Comparison of ENCODE assay signal across 8 cellular contexts in genomic region chr15:40776537-40777141, GRCh38. TPM values are rescaled to one million over a fixed set of nuclear protein-coding genes. Genes with fewer than 3 reads are reported as not detected.
DNase-seq lines count a peak whose midpoint lies in the region; ATAC-seq and TF ChIP-seq lines count a peak whose summit lies in the region.

No MANE protein-coding gene starts in this region.

- H3K9me3 Mint-ChIP-seq in activated naive CD4-positive, alpha-beta T cell treated with anti-CD3 and anti-CD28 coated beads, Interleukin-2, amount 50 U/mL, for 72 hours, result no peaks in the 10 kb centered on the region

- ATAC-seq in activated naive CD4-positive, alpha-beta T cell treated with anti-CD3 and anti-CD28 coated beads, Interleukin-2, amount 50 U/mL, for 72 hours, result peak; percentile 70 to 85
- ATAC-seq in right lobe of liver, result peak; percentile 91 to 98 (median 96)

- whole genome bisulfite sequencing in right lobe of liver (ENCODE audit: insufficient coverage, low coverage, low lambda C conversion rate, missing lambda C conversion rate), result 31% methylated on average over 7 of the region's 11 CpGs

- peak in 1 of 4 donors; percentile 10 for TF ChIP-seq CTCF in right lobe of liver (IDR thresholded peaks at IDR 0.05)

- peak overlapping the region in 2 of 3 donors; percentile 53 to 74 for H3K27ac ChIP-seq in right lobe of liver

- intact Hi-C loops in right lobe of liver (cut with DNase I), result no loop called here

- H3K4me3 ChIP-seq in right lobe of liver, result peak overlapping the region in 1 of 3 donors; percentile 2

- H3K4me1 ChIP-seq in right lobe of liver, result peaks cover 0 to 27% (median 12%) of the 10 kb centered on the region in 4 donors

- peaks cover 12 to 13% of the 10 kb centered on the region in 2 donors for H3K36me3 Mint-ChIP-seq in activated naive CD4-positive, alpha-beta T cell treated with anti-CD3 and anti-CD28 coated beads, Interleukin-2, amount 50 U/mL, for 72 hours

- peak; percentile 33 for DNase-seq in stimulated activated CD4-positive, alpha-beta T cell treated with anti-CD3 and anti-CD28 coated beads, Interleukin-4, amount 100 ng/mL, for 24 hours
- DNase-seq in stimulated activated CD4-positive, alpha-beta T cell treated with anti-CD3 and anti-CD28 coated beads, Interleukin-4, amount 100 ng/mL, for 4 hours, result no peak
- no peak for DNase-seq in activated naive CD4-positive, alpha-beta T cell treated with anti-CD3 and anti-CD28 coated beads, Interleukin-2, amount 50 U/mL, for 72 hours (ENCODE audit: low spot score in 2 of 2)
- DNase-seq in right lobe of liver (peak; percentile 79 to 90 (median 87)), putamen (ENCODE audit: low spot score) (no peak), occipital lobe (lab: John Stamatoyannopoulos, UW) (no peak)
- no peak for DNase-seq in effector CD8-positive, alpha-beta T cell (lab: John Stamatoyannopoulos, UW)
- DNase-seq in stimulated activated naive CD4-positive, alpha-beta T cell treated with Interleukin-2 at 50 U/mL for 16 hours (lab: John Stamatoyannopoulos, UW), result no peak

- H3K9me3 ChIP-seq in right lobe of liver, result no peaks in the 10 kb centered on the region

- H3K27ac Mint-ChIP-seq in activated naive CD4-positive, alpha-beta T cell treated with anti-CD3 and anti-CD28 coated beads, Interleukin-2, amount 50 U/mL, for 72 hours, result peak overlapping the region; percentile 3 to 75

- H3K27me3 ChIP-seq in right lobe of liver, result no peaks in the 10 kb centered on the region

- H3K36me3 ChIP-seq in right lobe of liver, result peaks cover 0 to 57% (median 15%) of the 10 kb centered on the region in 4 donors

- TF ChIP-seq POLR2A in right lobe of liver (IDR thresholded peaks at IDR 0.05), result no peak

RNA-seq across cellular contexts. Expression of gene C15orf62, which starts 6.9 kb away (rescaled TPM):
- 1 to 10 TPM in 1 of 2 donors, under 1 TPM in 1; 0.52 to 2.0 TPM for total RNA-seq in activated naive CD4-positive, alpha-beta T cell treated with anti-CD3 and anti-CD28 coated beads, Interleukin-2, amount 50 U/mL, for 72 hours
- 1 to 10 TPM in 2 of 6 experiments, under 1 TPM in 4; 0.51 to 1.6 (median 0.83) TPM for total RNA-seq in right lobe of liver
- not detected for total RNA-seq in occipital lobe

RNA-seq across cellular contexts. Expression of gene GCHFR, which starts 12.8 kb away (rescaled TPM):
- total RNA-seq in activated naive CD4-positive, alpha-beta T cell treated with anti-CD3 and anti-CD28 coated beads, Interleukin-2, amount 50 U/mL, for 72 hours, result 10 to 100 TPM; 15.9 to 72.6 TPM
- 100 to 1,000 TPM in 2 of 6 experiments, 10 to 100 TPM in 4; 65.4 to 181 (median 82.0) TPM for total RNA-seq in right lobe of liver
- 1.9 TPM for total RNA-seq in occipital lobe

RNA-seq across cellular contexts. Expression of gene RMDN3, which starts 21.6 kb away (rescaled TPM):
- total RNA-seq in activated naive CD4-positive, alpha-beta T cell treated with anti-CD3 and anti-CD28 coated beads, Interleukin-2, amount 50 U/mL, for 72 hours, result 10 to 100 TPM; 18.5 to 23.1 TPM
- total RNA-seq in right lobe of liver, result 10 to 100 TPM; 25.3 to 38.5 (median 29.5) TPM
- total RNA-seq in occipital lobe, result 15.0 TPM

RNA-seq across cellular contexts. Expression of gene ZFYVE19, which starts 30.2 kb away (rescaled TPM):
- total RNA-seq in activated naive CD4-positive, alpha-beta T cell treated with anti-CD3 and anti-CD28 coated beads, Interleukin-2, amount 50 U/mL, for 72 hours, result 10 to 100 TPM; 24.6 to 26.6 TPM
- 10 to 100 TPM; 11.5 to 49.3 (median 19.5) TPM for total RNA-seq in right lobe of liver
- total RNA-seq in occipital lobe, result 21.8 TPM

RNA-seq across cellular contexts. Expression of gene DNAJC17, which starts 30.6 kb away (rescaled TPM):
- 10 to 100 TPM; 20.2 to 36.1 TPM for total RNA-seq in activated naive CD4-positive, alpha-beta T cell treated with anti-CD3 and anti-CD28 coated beads, Interleukin-2, amount 50 U/mL, for 72 hours
- total RNA-seq in right lobe of liver, result 10 to 100 TPM in 5 of 6 experiments, 1 to 10 TPM in 1; 7.8 to 23.7 (median 17.7) TPM
- total RNA-seq in occipital lobe, result 12.8 TPM

Comparison
In these comparisons a context has a peak if more than half of its experiments do, and no peak if none do; other contexts are left out.
1. DNase-seq: peak in stimulated activated CD4-positive, alpha-beta T cell treated with anti-CD3 and anti-CD28 coated beads, Interleukin-4, amount 100 ng/mL, for 24 hours (single experiment) and right lobe of liver (3 of 3); none in stimulated activated CD4-positive, alpha-beta T cell treated with anti-CD3 and anti-CD28 coated beads, Interleukin-4, amount 100 ng/mL, for 4 hours (0 of 2), activated naive CD4-positive, alpha-beta T cell treated with anti-CD3 and anti-CD28 coated beads, Interleukin-2, amount 50 U/mL, for 72 hours (0 of 2), putamen (single experiment), effector CD8-positive, alpha-beta T cell (single experiment), occipital lobe (single experiment) and stimulated activated naive CD4-positive, alpha-beta T cell treated with Interleukin-2 at 50 U/mL for 16 hours (single experiment).